ENCODE assay signal across 28 cellular contexts in genomic region chr17:38740016-38740415, GRCh38. TPM values are rescaled to one million over a fixed set of nuclear protein-coding genes. Genes with fewer than 3 reads are reported as not detected.
"Had no signal": no experiment of that assay in that cellular context is flagged by ENCODE, and none has a peak within 500 bp of the region (broad histone marks: within the 10 kb centered on the region; RNA-seq: fewer than 3 reads in every experiment).

No MANE protein-coding gene starts in this region.

- DNase-seq: activated B cell treated with CpG ODN at 0.5 μM for 24 hours; activated CD4-positive, alpha-beta memory T cell treated with anti-CD3 and anti-CD28 coated beads for 36 hours; activated CD4-positive, alpha-beta T cell treated with anti-CD3 and anti-CD28 coated beads for 4 hours; activated CD4-positive, alpha-beta T cell treated with anti-CD3 and anti-CD28 coated beads, Interleukin-2, amount 10 ng/mL, durations not matched to agents 24 days and 14 days; activated CD4-positive, alpha-beta T cell treated with anti-CD3 and anti-CD28 coated beads, Interleukin-2, amount 50 U/mL, for 1 hour; activated CD4-positive, alpha-beta T cell treated with anti-CD3 and anti-CD28 coated beads, Interleukin-2, amount 50 U/mL, for 4 hours; activated CD4-positive, CD25-positive, alpha-beta regulatory T cell treated with anti-CD3 and anti-CD28 coated beads, Interleukin-2, amount 50 U/mL, for 72 hours; activated CD8-positive, alpha-beta memory T cell treated with anti-CD3 and anti-CD28 coated beads, Interleukin-2, amount 50 U/mL, for 4 hours; activated CD8-positive, alpha-beta T cell treated with anti-CD3 and anti-CD28 coated beads for 36 hours; activated effector memory CD4-positive, alpha-beta T cell treated with anti-CD3 and anti-CD28 coated beads, Interleukin-2, amount 50 U/mL, for 16 hours; activated naive CD4-positive, alpha-beta T cell treated with anti-CD3 and anti-CD28 coated beads, Interleukin-2, amount 10 ng/mL, durations not matched to agents 7 days and 5 days; activated naive CD4-positive, alpha-beta T cell treated with Interleukin-2 at 50 U/mL for 16 hours; activated naive CD8-positive, alpha-beta T cell treated with anti-CD3 and anti-CD28 coated beads, Interleukin-2, amount 10 ng/mL, durations not matched to agents 7 days and 5 days; activated naive CD8-positive, alpha-beta T cell treated with anti-CD3 and anti-CD28 coated beads, Interleukin-2, amount 50 U/mL, for 24 hours; activated T-cell treated with anti-CD3 and anti-CD28 coated beads for 4 hours; activated T-cell treated with anti-CD3 and anti-CD28 coated beads, Interleukin-2, amount 50 U/mL, for 1 hour; activated T-cell treated with anti-CD3 and anti-CD28 coated beads, Interleukin-2, amount 50 U/mL, for 4 hours; activated T-cell treated with anti-CD3 and anti-CD28 coated beads, Interleukin-2, amount 50 U/mL, for 72 hours; amygdala; anterior cingulate cortex; brain microvascular endothelial cell; central memory CD4-positive, alpha-beta T cell; T-helper 1 cell; T-helper 2 cell; T-helper 9 cell had no signal

- H3K4me3 ChIP-seq: ascending aorta, breast epithelium had no signal

- H3K27me3 ChIP-seq: ascending aorta, brain microvascular endothelial cell, breast epithelium had no signal

- H3K9me3 ChIP-seq: ascending aorta, breast epithelium had no signal

- H3K27ac ChIP-seq: brain microvascular endothelial cell had no signal

- H3K36me3 ChIP-seq: breast epithelium had no signal

- ATAC-seq: activated CD8-positive, alpha-beta T cell treated with anti-CD3 and anti-CD28 coated beads for 36 hours; activated naive CD8-positive, alpha-beta T cell treated with anti-CD3 and anti-CD28 coated beads, Interleukin-2, amount 50 U/mL, for 24 hours; activated T-cell treated with anti-CD3 and anti-CD28 coated beads, Interleukin-2, amount 50 U/mL, for 4 hours; activated T-cell treated with anti-CD3 and anti-CD28 coated beads, Interleukin-2, amount 50 U/mL, for 72 hours; activated T-helper 17 cell treated with anti-CD3 and anti-CD28 coated beads, Interleukin-2, amount 50 U/mL, for 72 hours had no signal

RNA-seq across cellular contexts. Expression of gene PCGF2, which starts 8.1 kb away (rescaled TPM):
- total RNA-seq: activated B cell treated with CpG ODN at 0.5 μM for 24 hours had no signal
